In the genomic region with DNA sequence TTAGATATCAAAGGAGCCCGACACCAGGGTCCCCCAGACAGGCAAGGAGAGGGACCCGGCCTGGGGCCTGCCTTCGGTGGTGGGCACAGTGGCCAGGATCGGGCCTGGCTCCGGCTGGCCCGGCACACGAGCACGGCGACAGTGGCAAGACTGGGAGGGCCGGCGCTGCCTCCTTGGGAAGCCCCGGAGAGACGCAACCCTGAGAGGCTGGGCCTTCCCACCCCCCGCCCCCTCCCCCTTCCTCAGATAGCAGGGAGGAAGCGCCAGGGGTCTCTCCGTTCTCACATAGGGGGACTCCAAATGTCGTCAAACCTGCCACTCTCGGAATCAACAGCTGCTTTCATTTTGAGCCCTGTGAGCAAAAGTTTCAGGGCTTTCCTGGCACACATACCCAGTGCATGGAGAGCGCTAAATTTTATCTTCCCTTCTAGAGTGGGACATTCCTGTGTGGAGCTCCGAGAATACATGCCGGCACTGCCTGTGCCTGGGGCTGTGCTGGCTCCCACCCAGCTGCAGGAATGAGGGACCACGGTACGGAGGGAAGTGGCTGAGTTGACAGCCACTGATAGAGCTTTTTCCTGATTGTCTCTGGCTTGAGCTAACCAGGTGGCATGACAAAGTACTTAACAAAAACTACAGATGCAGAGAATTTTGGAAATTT, we compare ENCODE assay signal across 9 cellular contexts.
DNase-seq lines count a peak whose midpoint lies in the region; FAIRE-seq and TF ChIP-seq lines count a peak whose summit lies in the region.
"Had no signal": no experiment of that assay in that cellular context is flagged by ENCODE, and none has a peak within 500 bp of the region (broad histone marks: within the 10 kb centered on the region; RNA-seq: fewer than 3 reads in every experiment).

No MANE protein-coding gene starts in this region.

- H3K4me2 ChIP-seq in OCI-LY3 (ENCODE audit: low read length) = peak overlapping the region; percentile 93

- H3K27me3 ChIP-seq in HAP-1 (ENCODE audit: low read depth) (no peaks in the 10 kb centered on the region), OCI-LY3 (ENCODE audit: low read depth, low read length) (peaks cover 39% of the 10 kb centered on the region)

- H3K4me3 ChIP-seq in HAP-1 (peak overlapping the region; percentile 40), OCI-LY3 (ENCODE audit: low read length) (peak overlapping the region; percentile 90), cardiac fibroblast (replicated peaks in 1 of 2; ENCODE audit: low read depth in 2 of 2, low read length in 2 of 2) (peak overlapping the region; percentile 69), kidney (ENCODE audit: low read length in 2 of 2) (peak overlapping the region; percentile 76 to 88)

- no peak for TF ChIP-seq CTCF in OCI-LY3 (IDR thresholded peaks at IDR 0.05; ENCODE audit: low read depth, low read length)
- TF ChIP-seq CTCF in cardiac fibroblast (IDR thresholded peaks at IDR 0.05; ENCODE audit: low read depth, low read length) = no peak
- TF ChIP-seq CTCF in kidney (IDR thresholded peaks at IDR 0.05; ENCODE audit: borderline replicate concordance, extremely low read depth, insufficient read depth) = no peak

- H3K36me3 ChIP-seq in HAP-1 (replicated peaks) (no peaks in the 10 kb centered on the region), OCI-LY3 (replicated peaks; ENCODE audit: low read depth, low read length) (no peaks in the 10 kb centered on the region), kidney (ENCODE audit: control insufficient read depth in 1 of 2, insufficient read depth in 2 of 2, low read length in 2 of 2) (no peaks in the 10 kb centered on the region)

- peak; percentile 65 for DNase-seq in DMS53 (lab: John Stamatoyannopoulos, UW)
- no peak for DNase-seq in DMS53 treated with DMSO at 0.1 percent for 48 hours (lab: John Stamatoyannopoulos, UW; ENCODE audit: unreplicated experiment)
- DNase-seq in HAP-1 (ENCODE audit: low spot score in 2 of 2) = peak; percentile 48 to 52
- peak; percentile 2 to 17 for DNase-seq in cardiac fibroblast (ENCODE audit: low read depth in 2 of 2)
- DNase-seq in kidney = no peak
- DNase-seq in stimulated activated CD8-positive, alpha-beta memory T cell treated with anti-CD3 and anti-CD28 coated beads, Interleukin-4, amount 100 ng/mL, for 48 hours = peak; percentile 67
- no peak for DNase-seq in SIG-M5 (lab: John Stamatoyannopoulos, UW)

- no peaks in the 10 kb centered on the region for H3K79me2 ChIP-seq in OCI-LY3 (ENCODE audit: low read length)

- intact Hi-C loops in kidney (cut with DNase I) = no loop called here

- H3K27ac ChIP-seq in OCI-LY3 (ENCODE audit: low read length) (no peak overlapping the region), kidney (ENCODE audit: low read depth in 2 of 2, low read length in 2 of 2) (peak overlapping the region in 1 of 2 donors; percentile 63)

- H3K9me3 ChIP-seq in HAP-1 = no peaks in the 10 kb centered on the region
- H3K9me3 ChIP-seq in OCI-LY3 (ENCODE audit: insufficient read depth, low read length) = no peaks in the 10 kb centered on the region
- H3K9me3 ChIP-seq in kidney (ENCODE audit: control insufficient read depth in 1 of 2, low read length in 2 of 2) = no peaks in the 10 kb centered on the region

- peaks cover 14% of the 10 kb centered on the region for H3K4me1 ChIP-seq in HAP-1
- H3K4me1 ChIP-seq in OCI-LY3 (ENCODE audit: low read length) = peaks cover 7% of the 10 kb centered on the region
- H3K4me1 ChIP-seq in kidney (ENCODE audit: control insufficient read depth in 1 of 2, insufficient read depth in 1 of 2, low read depth in 1 of 2, low read length in 2 of 2) = peaks cover 0 to 2% of the 10 kb centered on the region in 2 donors

- H2AFZ ChIP-seq in OCI-LY3 (ENCODE audit: low read depth, low read length) = peak overlapping the region; percentile 84

- H4K20me1 ChIP-seq in OCI-LY3 (ENCODE audit: insufficient read depth, low read length) = no peaks in the 10 kb centered on the region

- no peak for FAIRE-seq in kidney (lab: Jason Lieb, UNC)
- FAIRE-seq: A204.1 had no signal

- in situ Hi-C loops in HAP-1 (cut with MboI; ENCODE audit: low sequenced_read_pairs) = no loop called here

- peak overlapping the region; percentile 77 for H3K9ac ChIP-seq in OCI-LY3 (ENCODE audit: low read length)
- peak overlapping the region in 1 of 2 donors; percentile 85 for H3K9ac ChIP-seq in kidney (ENCODE audit: low read length in 2 of 2)

Comparison
In these comparisons a context has a peak if more than half of its experiments do, and no peak if none do; other contexts are left out.
1. DNase-seq: peak in DMS53 (single experiment), HAP-1 (2 of 2), cardiac fibroblast (2 of 2) and stimulated activated CD8-positive, alpha-beta memory T cell treated with anti-CD3 and anti-CD28 coated beads, Interleukin-4, amount 100 ng/mL, for 48 hours (single experiment); none in DMS53 treated with DMSO at 0.1 percent for 48 hours (single experiment), kidney (single experiment) and SIG-M5 (single experiment).
2. H3K4me3 ChIP-seq: peak in every context shown above with its lines; median percentile 90 in OCI-LY3; 82 in kidney; 69 in cardiac fibroblast; 40 in HAP-1.